12 cellular contexts compared by ENCODE assay signal in genomic region chr13:52642131-52642530, GRCh38.
"Had no signal": no experiment of that assay in that cellular context is flagged by ENCODE, and none has a peak within 500 bp of the region (broad histone marks: within the 10 kb centered on the region; RNA-seq: fewer than 3 reads in every experiment).

HNRNPA1L2 (plus strand) TSS chr13:52642431; CDS start chr13:52642493, 62 bp downstream.

- H3K27me3 ChIP-seq: cardiac muscle cell, esophagus squamous epithelium, neural progenitor cell, tibial nerve had no signal

- H3K4me1 ChIP-seq: neural progenitor cell, tibial nerve had no signal

- H3K27ac Mint-ChIP-seq: activated CD4-positive, alpha-beta T cell treated with anti-CD3 and anti-CD28 coated beads for 36 hours had no signal

- H3K27ac ChIP-seq: cardiac muscle cell, neural progenitor cell, tibial nerve had no signal

- H3K36me3 ChIP-seq: neural progenitor cell had no signal

- H3K4me3 Mint-ChIP-seq: activated CD4-positive, alpha-beta T cell treated with anti-CD3 and anti-CD28 coated beads for 36 hours; immature natural killer cell; neural progenitor cell had no signal

- H3K9me3 Mint-ChIP-seq: immature natural killer cell, neural progenitor cell had no signal

- H3K27me3 Mint-ChIP-seq: activated CD4-positive, alpha-beta T cell treated with anti-CD3 and anti-CD28 coated beads for 36 hours had no signal

- ATAC-seq: activated CD4-positive, alpha-beta T cell treated with anti-CD3 and anti-CD28 coated beads for 36 hours; mucosa of descending colon had no signal

- H3K4me1 Mint-ChIP-seq: activated CD4-positive, alpha-beta T cell treated with anti-CD3 and anti-CD28 coated beads for 36 hours; neural progenitor cell had no signal

- H3K4me3 ChIP-seq: cardiac muscle cell, esophagus squamous epithelium, mucosa of descending colon, neural progenitor cell, skin epidermis, tibial nerve had no signal

- H3K9me3 ChIP-seq: esophagus squamous epithelium, mucosa of descending colon, tibial nerve had no signal

- DNase-seq: activated CD4-positive, alpha-beta T cell treated with anti-CD3 and anti-CD28 coated beads for 36 hours; activated CD8-positive, alpha-beta memory T cell treated with anti-CD3 and anti-CD28 coated beads for 24 hours; activated effector memory CD4-positive, alpha-beta T cell treated with anti-CD3 and anti-CD28 coated beads, Interleukin-2, amount 50 U/mL, for 16 hours; esophagus squamous epithelium; foreskin fibroblast; immature natural killer cell; mucosa of descending colon; T-helper 9 cell had no signal
